Comparison of ENCODE assay signal across 28 cellular contexts in the genomic region with DNA sequence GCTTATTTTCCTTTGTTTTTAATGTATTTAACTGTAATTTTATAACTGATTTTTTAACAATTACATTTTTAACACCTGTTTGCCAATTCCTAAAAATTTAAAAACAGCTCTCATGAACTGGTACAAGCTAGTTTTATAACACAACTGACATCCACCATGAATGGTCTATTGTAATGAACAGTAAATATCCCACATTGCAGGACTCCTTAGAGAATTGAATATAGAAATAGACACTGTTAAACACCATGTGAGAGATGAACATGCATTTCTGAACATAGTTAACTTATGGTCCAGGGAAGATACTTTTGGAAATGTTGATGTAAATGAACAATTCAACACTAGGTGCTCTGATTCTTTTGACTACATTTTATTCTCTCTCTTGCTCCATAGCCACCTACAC.
"Had no signal": no experiment of that assay in that cellular context is flagged by ENCODE, and none has a peak within 500 bp of the region (broad histone marks: within the 10 kb centered on the region; RNA-seq: fewer than 3 reads in every experiment).

No MANE protein-coding gene starts in this region.

- H3K36me3 Mint-ChIP-seq: stimulated activated effector memory CD8-positive, alpha-beta T cell treated with anti-CD3 and anti-CD28 coated beads, Interleukin-12 subunit alpha, Interleukin-12 subunit beta, amount 100 ng/mL, for 72 hours had no signal

- ATAC-seq: stimulated activated effector memory CD8-positive, alpha-beta T cell treated with anti-CD3 and anti-CD28 coated beads, Interleukin-12 subunit alpha, Interleukin-12 subunit beta, amount 100 ng/mL, for 72 hours; stimulated activated memory B cell treated with anti-CD40 and anti-IgM and Interleukin-4, amounts not matched to agents 10 μg/mL and 1 μg/mL and 100 μg/mL, for 72 hours; stimulated activated naive B cell treated with anti-CD40 and anti-IgM and Interleukin-4, amounts not matched to agents 10 μg/mL and 1 μg/mL and 100 μg/mL, for 72 hours; stimulated activated naive CD8-positive, alpha-beta T cell treated with anti-CD3 and anti-CD28 coated beads, Interleukin-15, amount 100 ng/mL, for 72 hours; stimulated activated naive CD8-positive, alpha-beta T cell treated with anti-CD3 and anti-CD28 coated beads, Interleukin-15, Interleukin-2, amounts not matched to agents 100 U/mL and 50 U/mL, for 24 hours; upper lobe of right lung had no signal

- H3K4me3 ChIP-seq: stomach, suprapubic skin, testis, thoracic aorta, thyroid gland, tibial artery, tibial nerve, transverse colon, upper lobe of left lung, upper lobe of right lung, uterus, vagina had no signal

- H3K9me3 ChIP-seq: stomach, suprapubic skin, testis, thoracic aorta, thyroid gland, tibial artery, tibial nerve, transverse colon, upper lobe of left lung, upper lobe of right lung, uterus, vagina had no signal

- H3K27me3 Mint-ChIP-seq: stimulated activated memory B cell treated with anti-CD40 and anti-IgM and Interleukin-4, amounts not matched to agents 10 μg/mL and 1 μg/mL and 100 μg/mL, for 72 hours; stimulated activated naive B cell treated with anti-CD40 and anti-IgM and Interleukin-4, amounts not matched to agents 10 μg/mL and 1 μg/mL and 100 μg/mL, for 72 hours; stimulated activated naive CD8-positive, alpha-beta T cell treated with anti-CD3 and anti-CD28 coated beads, Interleukin-15, amount 100 ng/mL, for 72 hours; stimulated activated naive CD8-positive, alpha-beta T cell treated with anti-CD3 and anti-CD28 coated beads, Interleukin-15, Interleukin-2, amounts not matched to agents 100 ng/mL and 50 ng/mL, for 24 hours had no signal

- H3K27ac ChIP-seq: stomach, suprapubic skin, testis, thoracic aorta, thyroid gland, tibial artery, tibial nerve, transverse colon, upper lobe of left lung, upper lobe of right lung, uterus, vagina had no signal

- H3K27me3 ChIP-seq: stomach, suprapubic skin, testis, thyroid gland, tibial artery, tibial nerve, transverse colon, upper lobe of left lung, upper lobe of right lung, uterus, vagina had no signal

- H3K9me3 Mint-ChIP-seq: stimulated activated effector memory CD8-positive, alpha-beta T cell treated with anti-CD3 and anti-CD28 coated beads, Interleukin-12 subunit alpha, Interleukin-12 subunit beta, amount 100 ng/mL, for 72 hours; stimulated activated memory B cell treated with anti-CD40 and anti-IgM and Interleukin-4, amounts not matched to agents 10 μg/mL and 1 μg/mL and 100 μg/mL, for 72 hours; stimulated activated naive B cell treated with anti-CD40 and anti-IgM and Interleukin-4, amounts not matched to agents 10 μg/mL and 1 μg/mL and 100 μg/mL, for 72 hours; stimulated activated naive CD8-positive, alpha-beta T cell treated with anti-CD3 and anti-CD28 coated beads, Interleukin-15, amount 100 ng/mL, for 72 hours; stimulated activated naive CD8-positive, alpha-beta T cell treated with anti-CD3 and anti-CD28 coated beads, Interleukin-15, Interleukin-2, amounts not matched to agents 100 ng/mL and 50 ng/mL, for 24 hours had no signal

- H3K36me3 ChIP-seq: suprapubic skin, thoracic aorta, thyroid gland, tibial artery, transverse colon, upper lobe of left lung, upper lobe of right lung, uterus, vagina had no signal

- H3K4me1 Mint-ChIP-seq: stimulated activated effector memory CD8-positive, alpha-beta T cell treated with anti-CD3 and anti-CD28 coated beads, Interleukin-12 subunit alpha, Interleukin-12 subunit beta, amount 100 ng/mL, for 72 hours; stimulated activated memory B cell treated with anti-CD40 and anti-IgM and Interleukin-4, amounts not matched to agents 10 μg/mL and 1 μg/mL and 100 μg/mL, for 72 hours; stimulated activated naive B cell treated with anti-CD40 and anti-IgM and Interleukin-4, amounts not matched to agents 10 μg/mL and 1 μg/mL and 100 μg/mL, for 72 hours; stimulated activated naive CD8-positive, alpha-beta T cell treated with anti-CD3 and anti-CD28 coated beads, Interleukin-15, amount 100 ng/mL, for 72 hours had no signal

- H3K4me1 ChIP-seq: stomach, suprapubic skin, testis, thyroid gland, tibial artery, tibial nerve, transverse colon, upper lobe of left lung, upper lobe of right lung, uterus, vagina had no signal

- H3K27ac Mint-ChIP-seq: stimulated activated effector memory CD8-positive, alpha-beta T cell treated with anti-CD3 and anti-CD28 coated beads, Interleukin-12 subunit alpha, Interleukin-12 subunit beta, amount 100 ng/mL, for 72 hours; stimulated activated memory B cell treated with anti-CD40 and anti-IgM and Interleukin-4, amounts not matched to agents 10 μg/mL and 1 μg/mL and 100 μg/mL, for 72 hours; stimulated activated naive B cell treated with anti-CD40 and anti-IgM and Interleukin-4, amounts not matched to agents 10 μg/mL and 1 μg/mL and 100 μg/mL, for 72 hours; stimulated activated naive CD8-positive, alpha-beta T cell treated with anti-CD3 and anti-CD28 coated beads, Interleukin-15, amount 100 ng/mL, for 72 hours; stimulated activated naive CD8-positive, alpha-beta T cell treated with anti-CD3 and anti-CD28 coated beads, Interleukin-15, Interleukin-2, amounts not matched to agents 100 ng/mL and 50 ng/mL, for 24 hours had no signal

- H3K4me3 Mint-ChIP-seq: stimulated activated effector memory CD8-positive, alpha-beta T cell treated with anti-CD3 and anti-CD28 coated beads, Interleukin-12 subunit alpha, Interleukin-12 subunit beta, amount 100 ng/mL, for 72 hours; stimulated activated memory B cell treated with anti-CD40 and anti-IgM and Interleukin-4, amounts not matched to agents 10 μg/mL and 1 μg/mL and 100 μg/mL, for 72 hours; stimulated activated naive B cell treated with anti-CD40 and anti-IgM and Interleukin-4, amounts not matched to agents 10 μg/mL and 1 μg/mL and 100 μg/mL, for 72 hours; stimulated activated naive CD8-positive, alpha-beta T cell treated with anti-CD3 and anti-CD28 coated beads, Interleukin-15, amount 100 ng/mL, for 72 hours; stimulated activated naive CD8-positive, alpha-beta T cell treated with anti-CD3 and anti-CD28 coated beads, Interleukin-15, Interleukin-2, amounts not matched to agents 100 ng/mL and 50 ng/mL, for 24 hours; type B pancreatic cell had no signal

- DNase-seq: stimulated activated CD4-positive, alpha-beta T cell treated with anti-CD3 and anti-CD28 coated beads, Interleukin-2, amount 100 ng/mL, for 48 hours; stimulated activated CD4-positive, alpha-beta T cell treated with anti-CD3 and anti-CD28 coated beads, Interleukin-4, amount 100 ng/mL, for 1 hour; stimulated activated CD4-positive, alpha-beta T cell treated with anti-CD3 and anti-CD28 coated beads, Interleukin-4, amount 100 ng/mL, for 24 hours; stimulated activated CD4-positive, alpha-beta T cell treated with anti-CD3 and anti-CD28 coated beads, Interleukin-4, amount 100 ng/mL, for 4 hours; stimulated activated CD8-positive, alpha-beta memory T cell treated with anti-CD3 and anti-CD28 coated beads, Interleukin-4, amount 100 ng/mL, for 48 hours; stimulated activated naive B cell treated with anti-CD40 and anti-IgM and Interleukin-4, amounts not matched to agents 10 μg/mL and 1 μg/mL and 100 μg/mL, for 72 hours; stimulated activated naive CD4-positive, alpha-beta T cell; stimulated activated naive CD4-positive, alpha-beta T cell treated with Interleukin-2 at 50 U/mL for 16 hours; stimulated activated naive CD8-positive, alpha-beta T cell treated with anti-CD3 and anti-CD28 coated beads, Interleukin-15, amount 100 ng/mL, for 72 hours; stimulated activated naive CD8-positive, alpha-beta T cell treated with anti-CD3 and anti-CD28 coated beads, Interleukin-15, Interleukin-2, amounts not matched to agents 100 U/mL and 50 U/mL, for 24 hours; stomach; substantia nigra; testis; thyroid gland; tibial artery; transverse colon; trophoblast cell; upper lobe of left lung; upper lobe of right lung; uterus had no signal
